Comparison of ENCODE assay signal across 1 cellular context in the genomic region with DNA sequence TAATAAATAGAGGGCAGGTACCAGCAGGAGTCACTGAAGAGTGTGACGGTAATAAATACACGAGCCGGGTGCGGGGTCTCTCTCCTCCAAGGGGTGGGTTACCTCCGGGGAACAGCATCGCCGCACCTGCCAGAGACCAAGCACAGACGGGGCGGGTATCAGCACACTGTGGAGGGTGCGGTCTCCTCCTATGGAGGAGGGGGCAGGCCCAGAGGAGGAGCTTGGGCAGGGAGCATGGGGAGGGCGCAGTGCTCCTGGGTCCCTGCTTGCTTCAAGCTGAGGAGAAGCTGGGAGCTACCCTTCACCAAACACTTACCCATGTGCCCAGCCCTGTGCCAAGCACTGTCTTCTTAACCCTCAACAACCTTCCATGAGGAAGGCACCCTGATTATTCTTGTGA.
TF ChIP-seq lines count a peak whose summit lies in the region.

No MANE protein-coding gene starts in this region.

TF ChIP-seq in endothelial cell of umbilical vein, 7 proteins besides CTCF, POLR2A, EP300 and RAD21 (continued from another document):
- TF ChIP-seq MYC (IDR thresholded peaks at IDR 0.05; ENCODE audit: low read depth, low read length): no peak
- no peak for TF ChIP-seq EZH2 (IDR thresholded peaks at IDR 0.05; ENCODE audit: borderline replicate concordance, low read depth, low read length, severe bottlenecking)
- no peak for TF ChIP-seq POLR2AphosphoS5 (IDR thresholded peaks at IDR 0.05; ENCODE audit: insufficient read depth, low read depth, low read length)
